In genomic region chr1:205285391-205286101, GRCh38 we compare ENCODE assay signal across 1 cellular context.
TF ChIP-seq lines count a peak whose summit lies in the region.

No MANE protein-coding gene starts in this region.

TF ChIP-seq in GM12878, 131 proteins besides CTCF, POLR2A, EP300 and RAD21 (continued from another document):
- TF ChIP-seq NKRF (conservative IDR thresholded peaks at IDR 0.05) (no peak), IKZF2 (IDR thresholded peaks at IDR 0.05) (peak; percentile 14 to 19; a peak in 2 of 4 replicates)
